8 cellular contexts compared by ENCODE assay signal in genomic region chr15:90293040-90293810, GRCh38. TPM values are rescaled to one million over a fixed set of nuclear protein-coding genes. Genes with fewer than 3 reads are reported as not detected.
DNase-seq lines count a peak whose midpoint lies in the region; ATAC-seq and TF ChIP-seq lines count a peak whose summit lies in the region.
"Not testable (repeated sequence)": the region's sequence is repeated elsewhere in the genome, so short reads cannot be mapped to it uniquely, and the experiment has no call there.

No MANE protein-coding gene starts in this region.

- not testable (repeated sequence) for H3K36me3 ChIP-seq in GM23338 (ENCODE audit: insufficient read depth); esophagus muscularis mucosa

- H3K4me3 Mint-ChIP-seq in GM23338: peak overlapping the region; percentile 26; the same call in 1 of the 3 replicates
- H3K4me3 Mint-ChIP-seq in activated T-helper 2 cell treated with anti-CD3 and anti-CD28 coated beads, Interferon-gamma antibody, Interleukin-2, Interleukin-4, amounts not matched to agents 10 μg/mL and 5 μg/mL and 100 μg/mL, durations not matched to agents 14 hours and 24 hours and 36 hours (ENCODE audit: low read depth): not testable (repeated sequence)
- peak overlapping the region; percentile 27 for H3K4me3 Mint-ChIP-seq in memory B cell

- not testable (repeated sequence) for H3K9me3 ChIP-seq in esophagus muscularis mucosa

- H3K27ac ChIP-seq in GM23338 (ENCODE audit: low read depth); esophagus muscularis mucosa (replicated peaks in 1 of 4): not testable (repeated sequence)

- ATAC-seq in GM23338: peak; percentile 99
- ATAC-seq in memory B cell (ENCODE audit: low read depth): peak; percentile 26

- DNase-seq in AG09309 (ENCODE audit: low read depth); esophagus muscularis mucosa (ENCODE audit: extremely low spot score): not testable (repeated sequence)
- DNase-seq in GM23338 (ENCODE audit: low spot score) (peak; percentile 96), NCI-H2081 treated with DMSO at 0.1 percent for 48 hours (lab: John Stamatoyannopoulos, UW) (peak; percentile 38), SW480 (ENCODE audit: low spot score) (peak; percentile 91), memory B cell (ENCODE audit: low spot score in 2 of 2) (peak; percentile 63 to 79)
- DNase-seq in activated T-helper 2 cell treated with anti-CD3 and anti-CD28 coated beads, Interferon-gamma antibody, Interleukin-2, Interleukin-4, amounts not matched to agents 10 μg/mL and 5 μg/mL and 100 μg/mL, durations not matched to agents 14 hours and 24 hours and 36 hours (ENCODE audit: low spot score): peak; percentile 67
- peak; percentile 78 for DNase-seq in stimulated activated CD4-positive, alpha-beta T cell treated with anti-CD3 and anti-CD28 coated beads, Interleukin-4, amount 100 ng/mL, for 24 hours

- peak overlapping the region; percentile 19; the same call in 1 of the 2 replicates for H3K27ac Mint-ChIP-seq in GM23338
- H3K27ac Mint-ChIP-seq in activated T-helper 2 cell treated with anti-CD3 and anti-CD28 coated beads, Interferon-gamma antibody, Interleukin-2, Interleukin-4, amounts not matched to agents 10 μg/mL and 5 μg/mL and 100 μg/mL, durations not matched to agents 14 hours and 24 hours and 36 hours; memory B cell: not testable (repeated sequence)

- not testable (repeated sequence) for H3K4me2 ChIP-seq in GM23338

- not testable (repeated sequence) for H2AFZ ChIP-seq in GM23338

- intact Hi-C loops in activated T-helper 2 cell treated with anti-CD3 and anti-CD28 coated beads, Interferon-gamma antibody, Interleukin-2, Interleukin-4, amounts not matched to agents 10 μg/mL and 5 μg/mL and 100 μg/mL, durations not matched to agents 14 hours and 24 hours and 36 hours (cut with micrococcal nuclease): loop anchor here (5.0 kb wide), 1 partner anchor 61 kb away; the partner anchor contains the start of genes CIB1 and GDPGP1
- intact Hi-C loops in esophagus muscularis mucosa (cut with DNase I): not testable (repeated sequence)

- not testable (repeated sequence) for H3K4me1 ChIP-seq in GM23338 (ENCODE audit: insufficient read depth)
- H3K4me1 ChIP-seq in esophagus muscularis mucosa: peaks cover 0 to 14% (median 9%) of the 10 kb centered on the region in 4 donors

- TF ChIP-seq EP300 in esophagus muscularis mucosa (IDR thresholded peaks at IDR 0.05): not testable (repeated sequence)

- H3K79me2 ChIP-seq in GM23338 (replicated peaks; ENCODE audit: insufficient read depth): not testable (repeated sequence)

- H3K9me2 ChIP-seq in GM23338 (ENCODE audit: insufficient read depth): not testable (repeated sequence)

- not testable (repeated sequence) for H4K20me1 ChIP-seq in GM23338 (replicated peaks; ENCODE audit: insufficient read depth)

- not testable (repeated sequence) for H3K27me3 Mint-ChIP-seq in GM23338 (ENCODE audit: insufficient read depth, low read depth, poor library complexity); memory B cell
- H3K27me3 Mint-ChIP-seq in activated T-helper 2 cell treated with anti-CD3 and anti-CD28 coated beads, Interferon-gamma antibody, Interleukin-2, Interleukin-4, amounts not matched to agents 10 μg/mL and 5 μg/mL and 100 μg/mL, durations not matched to agents 14 hours and 24 hours and 36 hours (ENCODE audit: low read depth): peaks cover 13% of the 10 kb centered on the region

- H3K4me3 ChIP-seq in AG09309 (ENCODE audit: control insufficient read depth, low read depth, low read length); GM23338; esophagus muscularis mucosa: not testable (repeated sequence)

- not testable (repeated sequence) for TF ChIP-seq POLR2A in esophagus muscularis mucosa (IDR thresholded peaks at IDR 0.05; ENCODE audit: low read depth)

- not testable (repeated sequence) for H3K9me3 Mint-ChIP-seq in GM23338; activated T-helper 2 cell treated with anti-CD3 and anti-CD28 coated beads, Interferon-gamma antibody, Interleukin-2, Interleukin-4, amounts not matched to agents 10 μg/mL and 5 μg/mL and 100 μg/mL, durations not matched to agents 14 hours and 24 hours and 36 hours; memory B cell

- not testable (repeated sequence) for H3K27me3 ChIP-seq in GM23338 (ENCODE audit: insufficient read depth); esophagus muscularis mucosa

- not testable (repeated sequence) for H3K36me3 Mint-ChIP-seq in GM23338 (ENCODE audit: low read depth); activated T-helper 2 cell treated with anti-CD3 and anti-CD28 coated beads, Interferon-gamma antibody, Interleukin-2, Interleukin-4, amounts not matched to agents 10 μg/mL and 5 μg/mL and 100 μg/mL, durations not matched to agents 14 hours and 24 hours and 36 hours (ENCODE audit: low read depth); memory B cell

- WGBS in esophagus muscularis mucosa: 56% methylated on average over 12 of the region's 13 CpGs

- H3F3A ChIP-seq in GM23338 (replicated peaks; ENCODE audit: low read depth): not testable (repeated sequence)

- peaks cover 29% of the 10 kb centered on the region for H3K4me1 Mint-ChIP-seq in GM23338
- peaks cover 20% of the 10 kb centered on the region for H3K4me1 Mint-ChIP-seq in activated T-helper 2 cell treated with anti-CD3 and anti-CD28 coated beads, Interferon-gamma antibody, Interleukin-2, Interleukin-4, amounts not matched to agents 10 μg/mL and 5 μg/mL and 100 μg/mL, durations not matched to agents 14 hours and 24 hours and 36 hours (ENCODE audit: low read depth)
- H3K4me1 Mint-ChIP-seq in memory B cell: peaks cover 10% of the 10 kb centered on the region

- TF ChIP-seq CTCF in AG09309 (IDR thresholded peaks at IDR 0.05; ENCODE audit: control insufficient read depth, insufficient read depth, low read depth, low read length, missing control alignments) (peak; percentile 87), GM23338 (conservative IDR thresholded peaks at IDR 0.05; ENCODE audit: low read depth in 2 of 2) (peak; percentile 82 to 97), esophagus muscularis mucosa (IDR thresholded peaks at IDR 0.05) (peak; percentile 64 to 93 (median 67))

RNA-seq across cellular contexts. Expression of gene NGRN, which starts 27.8 kb away (rescaled TPM):
- 92.2 and 131 TPM in 2 replicates for total RNA-seq in GM23338 (2014; rRNA removed; shearing (Covaris generic))
- polyA plus RNA-seq in GM23338 (2016; fragmentation: Nextera tagmentation; extraction: Ambion mirVana): 79.2 and 88.9 TPM in 2 replicates
- total RNA-seq in activated T-helper 2 cell treated with anti-CD3 and anti-CD28 coated beads, Interferon-gamma antibody, Interleukin-2, Interleukin-4, amounts not matched to agents 10 μg/mL and 5 μg/mL and 100 μg/mL, durations not matched to agents 14 hours and 24 hours and 36 hours: 37.1 and 40.3 TPM in 2 replicates
- total RNA-seq in esophagus muscularis mucosa: 100 to 1,000 TPM; 140 to 166 (median 154) TPM

RNA-seq across cellular contexts. Expression of gene TTLL13, which starts 43.9 kb away (rescaled TPM):
- not detected in 2 replicates for total RNA-seq in GM23338 (2014; rRNA removed; shearing (Covaris generic))
- polyA plus RNA-seq in GM23338 (2016; fragmentation: Nextera tagmentation; extraction: Ambion mirVana): not detected in 2 replicates
- total RNA-seq in activated T-helper 2 cell treated with anti-CD3 and anti-CD28 coated beads, Interferon-gamma antibody, Interleukin-2, Interleukin-4, amounts not matched to agents 10 μg/mL and 5 μg/mL and 100 μg/mL, durations not matched to agents 14 hours and 24 hours and 36 hours: 0.34 and 1.3 TPM in 2 replicates
- total RNA-seq in esophagus muscularis mucosa: under 1 TPM in 2 of 4 donors, not detected in 2; 0.32 to 0.42 TPM

RNA-seq across cellular contexts. Expression of gene ZNF774, which starts 58.9 kb away (rescaled TPM):
- total RNA-seq in GM23338 (2014; rRNA removed; shearing (Covaris generic)): 1.5 and 1.8 TPM in 2 replicates
- 0.45 and 0.54 TPM in 2 replicates for polyA plus RNA-seq in GM23338 (2016; fragmentation: Nextera tagmentation; extraction: Ambion mirVana)
- total RNA-seq in activated T-helper 2 cell treated with anti-CD3 and anti-CD28 coated beads, Interferon-gamma antibody, Interleukin-2, Interleukin-4, amounts not matched to agents 10 μg/mL and 5 μg/mL and 100 μg/mL, durations not matched to agents 14 hours and 24 hours and 36 hours: 2.7 and 3.6 TPM in 2 replicates
- total RNA-seq in esophagus muscularis mucosa: 1 to 10 TPM; 1.5 to 2.3 (median 1.7) TPM

RNA-seq across cellular contexts. Expression of gene GDPGP1, which starts 59.2 kb away (rescaled TPM):
- total RNA-seq in GM23338 (2014; rRNA removed; shearing (Covaris generic)): 1.2 and 3.8 TPM in 2 replicates
- 0.52 and 0.61 TPM in 2 replicates for polyA plus RNA-seq in GM23338 (2016; fragmentation: Nextera tagmentation; extraction: Ambion mirVana)
- 11.4 and 12.0 TPM in 2 replicates for total RNA-seq in activated T-helper 2 cell treated with anti-CD3 and anti-CD28 coated beads, Interferon-gamma antibody, Interleukin-2, Interleukin-4, amounts not matched to agents 10 μg/mL and 5 μg/mL and 100 μg/mL, durations not matched to agents 14 hours and 24 hours and 36 hours
- total RNA-seq in esophagus muscularis mucosa: 1 to 10 TPM; 3.8 to 7.4 (median 5.3) TPM

RNA-seq across cellular contexts. Expression of gene CIB1, which starts 59.5 kb away (rescaled TPM):
- total RNA-seq in GM23338 (2014; rRNA removed; shearing (Covaris generic)): 9.8 and 11.2 TPM in 2 replicates
- 33.5 and 35.9 TPM in 2 replicates for polyA plus RNA-seq in GM23338 (2016; fragmentation: Nextera tagmentation; extraction: Ambion mirVana)
- total RNA-seq in activated T-helper 2 cell treated with anti-CD3 and anti-CD28 coated beads, Interferon-gamma antibody, Interleukin-2, Interleukin-4, amounts not matched to agents 10 μg/mL and 5 μg/mL and 100 μg/mL, durations not matched to agents 14 hours and 24 hours and 36 hours: 159 and 162 TPM in 2 replicates
- 10 to 100 TPM; 27.2 to 49.0 (median 33.8) TPM for total RNA-seq in esophagus muscularis mucosa
